Comparison of ENCODE assay signal across 14 cellular contexts in the genomic region with DNA sequence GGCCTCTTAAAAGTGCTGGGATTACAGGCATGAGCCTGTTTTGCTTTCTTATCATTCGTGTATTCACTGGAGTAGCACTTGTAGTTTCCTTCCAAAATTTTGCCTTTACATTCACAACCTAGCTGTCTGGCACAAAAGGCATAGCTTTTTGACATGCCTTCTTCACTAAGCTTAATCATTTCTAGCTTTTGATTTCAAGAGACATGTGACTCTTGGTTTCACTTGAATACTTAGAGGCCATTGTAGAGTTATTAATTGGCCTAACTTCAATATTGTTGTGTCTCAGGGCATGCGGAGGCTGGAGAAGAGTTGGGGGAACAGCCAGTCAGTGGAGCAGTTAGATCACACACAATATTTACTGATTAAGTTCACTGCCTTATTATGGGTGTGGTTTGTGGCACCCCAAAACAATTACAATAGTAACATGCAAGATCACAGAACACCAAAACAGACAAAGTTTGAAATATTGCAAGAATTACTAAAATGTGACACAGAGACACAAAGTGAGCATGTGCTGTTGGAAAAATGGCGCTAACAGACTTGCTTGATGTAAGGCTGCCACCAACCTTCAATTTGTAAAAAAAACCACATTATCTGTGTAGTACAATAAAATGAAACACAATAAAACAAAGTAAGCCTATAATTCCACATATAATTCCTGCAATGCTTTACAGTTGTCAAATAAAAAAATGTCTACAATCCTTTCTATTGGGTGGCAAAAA. TPM values are rescaled to one million over a fixed set of nuclear protein-coding genes. Genes with fewer than 3 reads are reported as not detected.
DNase-seq lines count a peak whose midpoint lies in the region; ATAC-seq and TF ChIP-seq lines count a peak whose summit lies in the region.
"Had no signal": no experiment of that assay in that cellular context is flagged by ENCODE, and none has a peak within 500 bp of the region (broad histone marks: within the 10 kb centered on the region; RNA-seq: fewer than 3 reads in every experiment).

No MANE protein-coding gene starts in this region.

- H3K27ac ChIP-seq in upper lobe of left lung, result no peak overlapping the region
- H3K27ac ChIP-seq: ascending aorta, heart left ventricle had no signal

- H3K9me3 Mint-ChIP-seq in activated T-cell treated with anti-CD3 and anti-CD28 coated beads, Interleukin-2, amount 50 U/mL, for 24 hours, result peaks cover 2% of the 10 kb centered on the region

- WGBS in upper lobe of left lung, 2 donors, result 72 to 75% methylated on average over 3 of the region's 3 CpGs

- no peak for TF ChIP-seq CTCF in upper lobe of left lung (IDR thresholded peaks at IDR 0.05)

- no peak for DNase-seq in activated T-cell treated with anti-CD3 and anti-CD28 coated beads, Interleukin-2, amount 50 U/mL, for 24 hours
- no peak for DNase-seq in activated T-cell treated with anti-CD3 and anti-CD28 coated beads, Interleukin-2, amount 50 U/mL, for 1 hour
- DNase-seq in stimulated activated naive CD8-positive, alpha-beta T cell treated with anti-CD3 and anti-CD28 coated beads, Interleukin-15, Interleukin-2, amounts not matched to agents 100 U/mL and 50 U/mL, for 24 hours, result no peak
- DNase-seq in RKO (ENCODE audit: low spot score), result no peak
- DNase-seq in upper lobe of left lung, result no peak
- no peak for DNase-seq in GM19238 (ENCODE audit: insufficient read length, low spot score)
- DNase-seq: DMS79, endodermal cell, heart left ventricle, MV-4-11, NCI-H82 had no signal

- TF ChIP-seq POLR2A in upper lobe of left lung (IDR thresholded peaks at IDR 0.05), result no peak

- H3K9me3 ChIP-seq in upper lobe of left lung, result no peaks in the 10 kb centered on the region
- H3K9me3 ChIP-seq: ascending aorta had no signal

- H3K4me1 ChIP-seq in upper lobe of left lung, result peaks cover 0 to 24% (median 12%) of the 10 kb centered on the region in 4 donors

- H3K36me3 ChIP-seq in upper lobe of left lung, result no peaks in the 10 kb centered on the region
- H3K36me3 ChIP-seq: ascending aorta, heart left ventricle had no signal

- no peak for TF ChIP-seq EP300 in upper lobe of left lung (IDR thresholded peaks at IDR 0.05)

- ATAC-seq in HG02610 (IDR thresholded peaks at IDR 0.05; ENCODE audit: unreplicated experiment) (peak; percentile 63), HG03565 (IDR thresholded peaks at IDR 0.05; ENCODE audit: unreplicated experiment) (peak; percentile 40), upper lobe of left lung (ENCODE audit: low FRiP score in 2 of 2) (no peak)
- peak; percentile 19 for ATAC-seq in stimulated activated naive CD8-positive, alpha-beta T cell treated with anti-CD3 and anti-CD28 coated beads, Interleukin-15, Interleukin-2, amounts not matched to agents 100 U/mL and 50 U/mL, for 24 hours
- ATAC-seq: heart left ventricle had no signal

- H3K4me3 ChIP-seq in upper lobe of left lung, result no peak overlapping the region
- H3K4me3 ChIP-seq: ascending aorta, heart left ventricle had no signal

- H3K27ac Mint-ChIP-seq in activated T-cell treated with anti-CD3 and anti-CD28 coated beads, Interleukin-2, amount 50 U/mL, for 24 hours, result peak overlapping the region; percentile 3

- H3K27me3 Mint-ChIP-seq in activated T-cell treated with anti-CD3 and anti-CD28 coated beads, Interleukin-2, amount 50 U/mL, for 24 hours, result no peaks in the 10 kb centered on the region

- H3K4me3 Mint-ChIP-seq in activated T-cell treated with anti-CD3 and anti-CD28 coated beads, Interleukin-2, amount 50 U/mL, for 24 hours, result no peak overlapping the region
- H3K4me3 Mint-ChIP-seq: endodermal cell had no signal

- H3K27me3 ChIP-seq in upper lobe of left lung, result no peaks in the 10 kb centered on the region
- H3K27me3 ChIP-seq: ascending aorta, heart left ventricle had no signal

- H3K36me3 Mint-ChIP-seq in activated T-cell treated with anti-CD3 and anti-CD28 coated beads, Interleukin-2, amount 50 U/mL, for 24 hours (ENCODE audit: low read depth), result peaks cover 17% of the 10 kb centered on the region

- H3K4me1 Mint-ChIP-seq in activated T-cell treated with anti-CD3 and anti-CD28 coated beads, Interleukin-2, amount 50 U/mL, for 24 hours (ENCODE audit: low read depth), result peaks cover 59% of the 10 kb centered on the region

RNA-seq across cellular contexts. Expression of a gene that starts 43.1 kb away (rescaled TPM):
- total RNA-seq in upper lobe of left lung, result 100 to 1,000 TPM in 1 of 6 donors, 10 to 100 TPM in 5; 31.1 to 106 (median 46.0) TPM

Comparison
In these comparisons a context has a peak if more than half of its experiments do, and no peak if none do; other contexts are left out.
1. ATAC-seq: peak in HG02610 (single experiment), HG03565 (single experiment) and stimulated activated naive CD8-positive, alpha-beta T cell treated with anti-CD3 and anti-CD28 coated beads, Interleukin-15, Interleukin-2, amounts not matched to agents 100 U/mL and 50 U/mL, for 24 hours (single experiment); none in upper lobe of left lung (0 of 2).